In the genomic region with DNA sequence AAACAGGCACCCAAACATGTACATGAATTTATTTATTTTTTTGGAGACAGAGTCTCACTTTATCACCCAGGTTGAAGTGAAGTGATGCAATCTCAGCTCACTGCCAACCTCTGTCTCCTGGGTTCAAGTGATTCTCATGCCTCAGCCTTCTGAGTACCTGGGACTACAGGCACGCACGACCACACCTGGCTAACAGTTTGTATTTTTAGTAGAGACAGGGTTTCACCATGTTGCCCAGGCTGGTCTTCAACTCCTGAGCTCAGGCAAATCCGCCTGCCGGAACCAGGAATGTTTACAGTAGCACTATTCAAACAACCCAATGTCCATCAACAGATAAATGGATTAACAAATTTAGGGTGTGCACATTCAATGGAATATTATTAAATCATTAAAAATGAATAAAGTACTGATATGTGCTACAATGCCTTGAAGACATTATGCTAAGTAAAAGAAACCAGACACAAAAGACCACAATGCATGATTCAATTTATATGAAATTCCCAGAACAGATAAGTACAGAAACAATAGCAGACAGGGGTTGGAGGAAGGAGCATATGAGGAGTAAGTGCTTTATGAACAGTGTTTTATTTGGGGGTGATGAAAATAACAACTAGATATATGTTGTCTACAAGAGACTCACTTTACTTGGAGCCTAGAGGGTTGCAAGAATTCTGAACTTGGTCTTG, we compare ENCODE assay signal across 9 cellular contexts. TPM values are rescaled to one million over a fixed set of nuclear protein-coding genes. Genes with fewer than 3 reads are reported as not detected.
DNase-seq lines count a peak whose midpoint lies in the region; ATAC-seq and TF ChIP-seq lines count a peak whose summit lies in the region.
"Had no signal": no experiment of that assay in that cellular context is flagged by ENCODE, and none has a peak within 500 bp of the region (broad histone marks: within the 10 kb centered on the region; RNA-seq: fewer than 3 reads in every experiment).

No MANE protein-coding gene starts in this region.

- H3K27ac ChIP-seq in CD8-positive, alpha-beta memory T cell (ENCODE audit: low read depth, low read length) = peak overlapping the region; percentile 70
- H3K27ac ChIP-seq in mammary epithelial cell (ENCODE audit: insufficient read depth, low read depth, low read length) = peak overlapping the region; percentile 66

- no peaks in the 10 kb centered on the region for H4K20me1 ChIP-seq in mammary epithelial cell (ENCODE audit: insufficient read depth, low read length)

- H3K9ac ChIP-seq in mammary epithelial cell (ENCODE audit: insufficient read depth, low read length) = peak overlapping the region; percentile 79

- 91% methylated on average over 4 of the region's 4 CpGs for WGBS in mammary epithelial cell (ENCODE audit: low coverage, missing lambda C conversion rate)

- POLR2A ChIA-PET in CD8-positive, alpha-beta memory T cell (lab: Charles Lee) = interaction anchor here (0.6 to 2.3 kb wide), 2 partner anchors 50 to 1545 kb away, joined by 7 to 11 read pairs; no protein-coding TSS in a partner anchor
- POLR2A ChIA-PET in naive thymus-derived CD8-positive, alpha-beta T cell (lab: Charles Lee) = interaction anchor here (1.5 to 2.9 kb wide), 4 partner anchors 10 to 209 kb away, joined by 5 to 26 read pairs (median 14); no protein-coding TSS in a partner anchor

- H3K36me3 Mint-ChIP-seq in CD8-positive, alpha-beta memory T cell = peaks cover 14 to 27% (median 17%) of the 10 kb centered on the region in 3 donors
- peaks cover 16 to 22% (median 22%) of the 10 kb centered on the region in 3 donors for H3K36me3 Mint-ChIP-seq in naive thymus-derived CD8-positive, alpha-beta T cell

- in situ Hi-C loops in mammary epithelial cell (cut with MboI; ENCODE audit: low sequenced_read_pairs in 2 of 2) = loop anchor here in 1 of 2 donors (10.0 kb wide), 1 partner anchor 175 kb away; no protein-coding TSS in a partner anchor

- H3K79me2 ChIP-seq in mammary epithelial cell (ENCODE audit: insufficient read depth, low read length) = peaks cover 65% of the 10 kb centered on the region

- dilution Hi-C loops in mammary epithelial cell (cut with HindIII; ENCODE audit: low sequenced_read_pairs) = no loop called here

- no TSS peak for BruUV-seq in mammary epithelial cell (replicated peaks; lab: Mats Ljungman, UMichigan)

- ATAC-seq in naive thymus-derived CD8-positive, alpha-beta T cell = no peak
- no peak for ATAC-seq in HG03439 (IDR thresholded peaks at IDR 0.05; ENCODE audit: unreplicated experiment)

- DNase-seq in CD8-positive, alpha-beta memory T cell = no peak
- DNase-seq in LNCaP clone FGC (ENCODE audit: low read depth) (peak; percentile 47), mammary epithelial cell (no peak), NCI-H1930 (lab: John Stamatoyannopoulos, UW) (no peak), cerebellar nuclear complex (lab: John Stamatoyannopoulos, UW) (no peak), activated gamma-delta T cell treated with Interleukin-2 at 50 U/mL for 16 hours (no peak)
- peak in 1 of 10 donors; percentile 4 for DNase-seq in naive thymus-derived CD8-positive, alpha-beta T cell

- H3K36me3 ChIP-seq in CD8-positive, alpha-beta memory T cell (ENCODE audit: insufficient read depth, low read length) = peaks cover 9% of the 10 kb centered on the region
- peaks cover 7% of the 10 kb centered on the region for H3K36me3 ChIP-seq in mammary epithelial cell (ENCODE audit: insufficient read depth, low read length)
- H3K36me3 ChIP-seq: cardiac muscle cell had no signal

- peaks cover 3% of the 10 kb centered on the region for H3K9me3 ChIP-seq in CD8-positive, alpha-beta memory T cell (ENCODE audit: low read length)
- no peaks in the 10 kb centered on the region for H3K9me3 ChIP-seq in mammary epithelial cell (replicated peaks; ENCODE audit: insufficient read depth, low read length)

- intact Hi-C loops in mammary epithelial cell (cut with micrococcal nuclease) = no loop called here

- H3K4me1 ChIP-seq in CD8-positive, alpha-beta memory T cell (ENCODE audit: insufficient read depth, low read length) = peaks cover 21% of the 10 kb centered on the region
- peaks cover 10% of the 10 kb centered on the region for H3K4me1 ChIP-seq in mammary epithelial cell (ENCODE audit: insufficient read depth, low read length)

- peaks cover 36 to 38% (median 38%) of the 10 kb centered on the region in 3 donors for H3K4me1 Mint-ChIP-seq in CD8-positive, alpha-beta memory T cell
- peaks cover 17 to 41% (median 34%) of the 10 kb centered on the region in 4 donors for H3K4me1 Mint-ChIP-seq in naive thymus-derived CD8-positive, alpha-beta T cell

- H3K9me3 Mint-ChIP-seq in CD8-positive, alpha-beta memory T cell = peaks cover 0 to 15% (median 13%) of the 10 kb centered on the region in 5 donors
- peaks cover 0 to 25% (median 13%) of the 10 kb centered on the region in 9 donors for H3K9me3 Mint-ChIP-seq in naive thymus-derived CD8-positive, alpha-beta T cell

- H3K4me3 ChIP-seq in CD8-positive, alpha-beta memory T cell (ENCODE audit: low read length) = peak overlapping the region; percentile 70
- H3K4me3 ChIP-seq in LNCaP clone FGC (ENCODE audit: low read depth, low read length) (peak overlapping the region; percentile 97), mammary epithelial cell (replicated peaks in 1 of 3; ENCODE audit: insufficient read depth in 1 of 3, low read depth in 2 of 3, low read length in 3 of 3) (peak overlapping the region; percentile 71 to 90 (median 90))

- TF ChIP-seq CTCF in LNCaP clone FGC (IDR thresholded peaks at IDR 0.05; ENCODE audit: control insufficient read depth, extremely low read depth, insufficient read depth) (no peak), mammary epithelial cell (conservative IDR thresholded peaks at IDR 0.05 in 1 of 2, IDR thresholded peaks at IDR 0.05 in 1 of 2; ENCODE audit: extremely low read depth in 1 of 2, insufficient read depth in 1 of 2, low read depth in 1 of 2, low read length in 2 of 2) (no peak)

- H3K4me3 Mint-ChIP-seq in CD8-positive, alpha-beta memory T cell = peak overlapping the region; percentile 94 to 98 (median 96)
- H3K4me3 Mint-ChIP-seq in naive thymus-derived CD8-positive, alpha-beta T cell = peak overlapping the region; percentile 91 to 100 (median 98)

- CTCF ChIA-PET in CD8-positive, alpha-beta memory T cell (lab: Charles Lee) = interaction anchor here (1.2 to 1.5 kb wide), 2 partner anchors 80 to 257 kb away, joined by 3 read pairs; no protein-coding TSS in a partner anchor
- CTCF ChIA-PET in mammary epithelial cell (lab: Charles Lee; ENCODE audit: low non-redundant PET) = no interaction called here

- H3K27me3 ChIP-seq in CD8-positive, alpha-beta memory T cell (ENCODE audit: insufficient read depth, low read length, poor library complexity, severe bottlenecking) = no peaks in the 10 kb centered on the region
- no peaks in the 10 kb centered on the region for H3K27me3 ChIP-seq in mammary epithelial cell (ENCODE audit: insufficient read depth, low read length)
- H3K27me3 ChIP-seq: cardiac muscle cell had no signal

- H3K4me2 ChIP-seq in mammary epithelial cell (ENCODE audit: insufficient read depth, low read depth, low read length) = peak overlapping the region; percentile 73

- peaks cover 0 to 4% of the 10 kb centered on the region in 2 donors for H3K27me3 Mint-ChIP-seq in CD8-positive, alpha-beta memory T cell
- H3K27me3 Mint-ChIP-seq in naive thymus-derived CD8-positive, alpha-beta T cell = peaks cover 0 to 3% (median 0%) of the 10 kb centered on the region in 5 donors

- H2AFZ ChIP-seq in mammary epithelial cell (ENCODE audit: low read depth, low read length) = no peak overlapping the region

- H3K27ac Mint-ChIP-seq in CD8-positive, alpha-beta memory T cell = peak overlapping the region; percentile 91 to 99 (median 96)
- peak overlapping the region; percentile 16 to 99 (median 96) for H3K27ac Mint-ChIP-seq in naive thymus-derived CD8-positive, alpha-beta T cell

RNA-seq across cellular contexts. Expression of gene LEO1, which starts 1.3 kb away (rescaled TPM):
- total RNA-seq in CD8-positive, alpha-beta memory T cell = 10 to 100 TPM; 36.0 to 38.2 TPM
- 27.3 TPM for polyA plus RNA-seq in CD8-positive, alpha-beta memory T cell
- 10 to 100 TPM; 11.3 to 25.5 TPM for total RNA-seq in mammary epithelial cell
- 7.3 TPM for polyA plus RNA-seq in mammary epithelial cell
- polyA minus RNA-seq in mammary epithelial cell = 7.5 TPM
- 10 to 100 TPM; 20.2 to 20.9 TPM for total RNA-seq in naive thymus-derived CD8-positive, alpha-beta T cell
- 10 to 100 TPM; 15.0 to 26.5 (median 19.6) TPM for polyA plus RNA-seq in naive thymus-derived CD8-positive, alpha-beta T cell

RNA-seq across cellular contexts. Expression of gene MAPK6, which starts 48.7 kb away (rescaled TPM):
- total RNA-seq in CD8-positive, alpha-beta memory T cell = 100 to 1,000 TPM in 1 of 2 experiments, 10 to 100 TPM in 1; 97.6 to 103 TPM
- 7.9 TPM for polyA plus RNA-seq in CD8-positive, alpha-beta memory T cell
- 100 to 1,000 TPM in 1 of 2 donors, 10 to 100 TPM in 1; 99.9 to 105 TPM for total RNA-seq in mammary epithelial cell
- 42.5 TPM for polyA plus RNA-seq in mammary epithelial cell
- polyA minus RNA-seq in mammary epithelial cell = 76.9 TPM
- 10 to 100 TPM; 19.8 to 21.7 TPM for total RNA-seq in naive thymus-derived CD8-positive, alpha-beta T cell
- polyA plus RNA-seq in naive thymus-derived CD8-positive, alpha-beta T cell = 1 to 10 TPM; 5.3 to 6.3 (median 5.4) TPM

Comparison
In these comparisons a context has a peak if more than half of its experiments do, and no peak if none do; other contexts are left out.
1. RNA of gene MAPK6, which starts 48.7 kb away (total RNA-seq): 99.9 to 105 TPM in mammary epithelial cell and 97.6 to 103 TPM in CD8-positive, alpha-beta memory T cell; 19.8 to 21.7 TPM in naive thymus-derived CD8-positive, alpha-beta T cell; every median in the first group is over 4 times any median in the second.
2. Peak in every context shown above with its lines, with median percentiles within 50 percentile points of each other: H3K4me3 ChIP-seq.